Comparison of ENCODE assay signal across 19 cellular contexts in genomic region chr22:39511226-39511625, GRCh38. TPM values are rescaled to one million over a fixed set of nuclear protein-coding genes. Genes with fewer than 3 reads are reported as not detected.
DNase-seq lines count a peak whose midpoint lies in the region; ATAC-seq and TF ChIP-seq lines count a peak whose summit lies in the region.
"Had no signal": no experiment of that assay in that cellular context is flagged by ENCODE, and none has a peak within 500 bp of the region (broad histone marks: within the 10 kb centered on the region; RNA-seq: fewer than 3 reads in every experiment).

No MANE protein-coding gene starts in this region.

- no peaks in the 10 kb centered on the region for H3K27me3 ChIP-seq in mesenchymal stem cell (ENCODE audit: control insufficient read depth in 1 of 2, insufficient read depth in 1 of 2, low read length in 2 of 2)

- no peak overlapping the region for H3K9ac ChIP-seq in mesenchymal stem cell (ENCODE audit: low read length)

- H2BK5ac ChIP-seq in mesenchymal stem cell (ENCODE audit: low read depth, low read length, poor library complexity, severe bottlenecking): no peak overlapping the region

- H3K36me3 Mint-ChIP-seq in T-helper 17 cell (ENCODE audit: low read depth): peaks cover 17% of the 10 kb centered on the region
- H3K36me3 Mint-ChIP-seq in activated T-helper 17 cell treated with anti-CD3 and anti-CD28 coated beads, Interleukin-2, amount 50 U/mL, for 72 hours (ENCODE audit: low read depth): peaks cover 98% of the 10 kb centered on the region
- H3K36me3 Mint-ChIP-seq in osteocyte (ENCODE audit: unreplicated experiment): peaks cover 64% of the 10 kb centered on the region

- no peak overlapping the region for H3K14ac ChIP-seq in mesenchymal stem cell (ENCODE audit: low read length in 2 of 2)

- no peak for TF ChIP-seq CTCF in osteocyte (IDR thresholded peaks at IDR 0.05)

- H2AK5ac ChIP-seq in mesenchymal stem cell (ENCODE audit: low read length, severe bottlenecking): no peak overlapping the region

- H2BK120ac ChIP-seq in mesenchymal stem cell (ENCODE audit: low read depth, low read length): no peak overlapping the region

- H3K23ac ChIP-seq in mesenchymal stem cell (ENCODE audit: low read length in 2 of 2): no peak overlapping the region

- H3K9me3 ChIP-seq in T-helper 17 cell (ENCODE audit: control insufficient read depth, low read length, poor library complexity, severe bottlenecking): no peaks in the 10 kb centered on the region
- no peaks in the 10 kb centered on the region for H3K9me3 ChIP-seq in mesenchymal stem cell (ENCODE audit: control insufficient read depth, low read length)

- H3K27me3 Mint-ChIP-seq in T-helper 17 cell: no peaks in the 10 kb centered on the region
- no peaks in the 10 kb centered on the region for H3K27me3 Mint-ChIP-seq in activated T-helper 17 cell treated with anti-CD3 and anti-CD28 coated beads, Interleukin-2, amount 50 U/mL, for 72 hours
- H3K27me3 Mint-ChIP-seq in osteocyte (ENCODE audit: unreplicated experiment): no peaks in the 10 kb centered on the region
- H3K27me3 Mint-ChIP-seq: CD4-positive, alpha-beta memory T cell had no signal

- H2BK15ac ChIP-seq in mesenchymal stem cell (ENCODE audit: low read depth, poor library complexity, severe bottlenecking): no peak overlapping the region

- H3K36me3 ChIP-seq in mesenchymal stem cell (ENCODE audit: control insufficient read depth in 1 of 2, insufficient read depth in 2 of 2, low read depth in 1 of 2, low read length in 2 of 2): peaks cover 74 to 93% of the 10 kb centered on the region in 2 experiments

- no peak overlapping the region for H2AFZ ChIP-seq in mesenchymal stem cell (ENCODE audit: low read depth, low read length)
- H2AFZ ChIP-seq: GM23338 had no signal

- peaks cover 54% of the 10 kb centered on the region for H3K79me1 ChIP-seq in mesenchymal stem cell (replicated peaks; ENCODE audit: low read length, poor library complexity, severe bottlenecking)

- no peak for ATAC-seq in T-helper 17 cell
- ATAC-seq in activated T-helper 17 cell treated with anti-CD3 and anti-CD28 coated beads, Interleukin-2, amount 50 U/mL, for 72 hours (replicated peaks): no peak
- no peak for ATAC-seq in HG02763 (IDR thresholded peaks at IDR 0.05; ENCODE audit: unreplicated experiment)
- ATAC-seq: HCT116 had no signal

- no peak overlapping the region for H3K4ac ChIP-seq in mesenchymal stem cell (ENCODE audit: low read depth in 1 of 2, low read length in 2 of 2)

- 97% methylated on average over 11 of the region's 13 CpGs for WGBS in mesenchymal stem cell

- DNase-seq in T-helper 17 cell (no peak), mesenchymal stem cell (no peak), osteocyte (ENCODE audit: extremely low spot score, unreplicated experiment) (no peak), KG1 (lab: John Stamatoyannopoulos, UW) (no peak), NCI-H146 treated with DMSO at 0.1 percent for 48 hours (lab: John Stamatoyannopoulos, UW; ENCODE audit: unreplicated experiment) (no peak)
- no peak for DNase-seq in stimulated activated naive CD4-positive, alpha-beta T cell treated with Interleukin-2 at 50 U/mL for 16 hours (lab: John Stamatoyannopoulos, UW)
- DNase-seq: C1 segment of cervical spinal cord; Calu3; CD4-positive, alpha-beta memory T cell; COR-L47; DMS53; DMS79 treated with DMSO at 0.1 percent for 48 hours; GF-D8; H9 had no signal

- H3K27ac Mint-ChIP-seq in T-helper 17 cell: peak overlapping the region; percentile 73
- H3K27ac Mint-ChIP-seq in activated T-helper 17 cell treated with anti-CD3 and anti-CD28 coated beads, Interleukin-2, amount 50 U/mL, for 72 hours: peak overlapping the region; percentile 52
- peak overlapping the region; percentile 47 for H3K27ac Mint-ChIP-seq in osteocyte (ENCODE audit: unreplicated experiment)
- H3K27ac Mint-ChIP-seq: CD4-positive, alpha-beta memory T cell; GM23338; H9 had no signal

- H3K4me3 ChIP-seq in mesenchymal stem cell (ENCODE audit: insufficient read depth in 1 of 2, low read depth in 1 of 2, low read length in 2 of 2): peak overlapping the region in 1 of 2 experiments; percentile 36
- H3K4me3 ChIP-seq: GM23338 had no signal

- H3K4me1 ChIP-seq in mesenchymal stem cell (ENCODE audit: control insufficient read depth, insufficient read depth, low read depth, low read length): no peaks in the 10 kb centered on the region

- H2BK12ac ChIP-seq in mesenchymal stem cell (ENCODE audit: low read length in 2 of 2): no peak overlapping the region

- H3K4me3 Mint-ChIP-seq in T-helper 17 cell (no peak overlapping the region), osteocyte (ENCODE audit: unreplicated experiment) (no peak overlapping the region)
- H3K4me3 Mint-ChIP-seq in activated T-helper 17 cell treated with anti-CD3 and anti-CD28 coated beads, Interleukin-2, amount 50 U/mL, for 72 hours: no peak overlapping the region
- H3K4me3 Mint-ChIP-seq: CD4-positive, alpha-beta memory T cell; GM23338; H9 had no signal

- H3K4me2 ChIP-seq in mesenchymal stem cell (ENCODE audit: low read length, poor library complexity, severe bottlenecking): no peak overlapping the region
- H3K4me2 ChIP-seq: GM23338 had no signal

- peaks cover 19% of the 10 kb centered on the region for H3K4me1 Mint-ChIP-seq in T-helper 17 cell
- peaks cover 35% of the 10 kb centered on the region for H3K4me1 Mint-ChIP-seq in activated T-helper 17 cell treated with anti-CD3 and anti-CD28 coated beads, Interleukin-2, amount 50 U/mL, for 72 hours
- H3K4me1 Mint-ChIP-seq in osteocyte (ENCODE audit: unreplicated experiment): peaks cover 4% of the 10 kb centered on the region
- H3K4me1 Mint-ChIP-seq: GM23338 had no signal

- no peaks in the 10 kb centered on the region for H3K9me3 Mint-ChIP-seq in activated T-helper 17 cell treated with anti-CD3 and anti-CD28 coated beads, Interleukin-2, amount 50 U/mL, for 72 hours
- no peaks in the 10 kb centered on the region for H3K9me3 Mint-ChIP-seq in osteocyte (ENCODE audit: unreplicated experiment)
- H3K9me3 Mint-ChIP-seq: CD4-positive, alpha-beta memory T cell; GM23338; H9 had no signal

- no peak overlapping the region for H3K18ac ChIP-seq in mesenchymal stem cell (ENCODE audit: low read depth in 1 of 2, low read length in 2 of 2)

- no peak overlapping the region for H4K91ac ChIP-seq in mesenchymal stem cell (ENCODE audit: low read length)

- H3K27ac ChIP-seq in mesenchymal stem cell (ENCODE audit: low read length, poor library complexity, severe bottlenecking): no peak overlapping the region

- H4K8ac ChIP-seq in mesenchymal stem cell (ENCODE audit: low read length): peak overlapping the region; percentile 4

RNA-seq across cellular contexts. Expression of gene ATF4, which starts 9.1 kb away (rescaled TPM):
- total RNA-seq in T-helper 17 cell (100 to 1,000 TPM; 260 to 333 TPM), osteocyte (408 and 440 TPM in 2 replicates)
- 100 to 1,000 TPM; 338 to 432 TPM for total RNA-seq in activated T-helper 17 cell treated with anti-CD3 and anti-CD28 coated beads, Interleukin-2, amount 50 U/mL, for 72 hours
- 513 TPM for polyA plus RNA-seq in mesenchymal stem cell (2013, experiment 1 of 2)
- 503 TPM for polyA plus RNA-seq in mesenchymal stem cell (2013, experiment 2 of 2)

RNA-seq across cellular contexts. Expression of gene MIEF1, which starts 9.1 kb away (rescaled TPM):
- total RNA-seq in T-helper 17 cell (10 to 100 TPM; 16.9 to 22.7 TPM), osteocyte (24.8 and 25.8 TPM in 2 replicates)
- 10 to 100 TPM; 34.7 to 54.0 TPM for total RNA-seq in activated T-helper 17 cell treated with anti-CD3 and anti-CD28 coated beads, Interleukin-2, amount 50 U/mL, for 72 hours
- 19.0 TPM for polyA plus RNA-seq in mesenchymal stem cell (2013, experiment 1 of 2)
- polyA plus RNA-seq in mesenchymal stem cell (2013, experiment 2 of 2): 19.9 TPM

RNA-seq across cellular contexts. Expression of gene RPS19BP1, which starts 21.3 kb away (rescaled TPM):
- total RNA-seq in T-helper 17 cell (10 to 100 TPM; 42.6 to 47.3 TPM), osteocyte (51.1 and 53.1 TPM in 2 replicates)
- total RNA-seq in activated T-helper 17 cell treated with anti-CD3 and anti-CD28 coated beads, Interleukin-2, amount 50 U/mL, for 72 hours: 100 to 1,000 TPM in 1 of 2 donors, 10 to 100 TPM in 1; 61.3 to 102 TPM
- 59.9 TPM for polyA plus RNA-seq in mesenchymal stem cell (2013, experiment 1 of 2)
- 59.6 TPM for polyA plus RNA-seq in mesenchymal stem cell (2013, experiment 2 of 2)

RNA-seq across cellular contexts. Expression of gene MGAT3, which starts 54.4 kb away (rescaled TPM):
- under 1 TPM; 0.25 to 0.96 TPM for total RNA-seq in T-helper 17 cell
- 1 to 10 TPM; 1.5 to 1.6 TPM for total RNA-seq in activated T-helper 17 cell treated with anti-CD3 and anti-CD28 coated beads, Interleukin-2, amount 50 U/mL, for 72 hours
- 2.1 TPM for polyA plus RNA-seq in mesenchymal stem cell (2013, experiment 1 of 2)
- polyA plus RNA-seq in mesenchymal stem cell (2013, experiment 2 of 2): 2.0 TPM
- 9.4 and 10.9 TPM in 2 replicates for total RNA-seq in osteocyte
- polyA plus RNA-seq: CD4-positive, alpha-beta memory T cell had no signal

RNA-seq across cellular contexts. Expression of gene CACNA1I, which starts 59.3 kb away (rescaled TPM):
- total RNA-seq in T-helper 17 cell: 10 to 100 TPM; 20.3 to 27.9 TPM
- total RNA-seq in activated T-helper 17 cell treated with anti-CD3 and anti-CD28 coated beads, Interleukin-2, amount 50 U/mL, for 72 hours: 1 to 10 TPM in 1 of 2 donors, under 1 TPM in 1; 0.84 to 5.3 TPM
- polyA plus RNA-seq in mesenchymal stem cell (2013, experiment 1 of 2): under 0.01 TPM
- 0.01 TPM for polyA plus RNA-seq in mesenchymal stem cell (2013, experiment 2 of 2)
- 0.03 TPM in 2 replicates for total RNA-seq in osteocyte
- total RNA-seq: Daoy had no signal
